In genomic region chr16:29627661-29628075, GRCh38 we compare ENCODE assay signal across 9 cellular contexts. TPM values are rescaled to one million over a fixed set of nuclear protein-coding genes. Genes with fewer than 3 reads are reported as not detected.
DNase-seq lines count a peak whose midpoint lies in the region; ATAC-seq, FAIRE-seq and TF ChIP-seq lines count a peak whose summit lies in the region.
"Not testable (repeated sequence)": the region's sequence is repeated elsewhere in the genome, so short reads cannot be mapped to it uniquely, and the experiment has no call there.
"Had no signal": no experiment of that assay in that cellular context is flagged by ENCODE, and none has a peak within 500 bp of the region (broad histone marks: within the 10 kb centered on the region; RNA-seq: fewer than 3 reads in every experiment).

No MANE protein-coding gene starts in this region.

- ATAC-seq in GM21737 (IDR thresholded peaks at IDR 0.05; ENCODE audit: unreplicated experiment) (peak; percentile 63), HG03457 (IDR thresholded peaks at IDR 0.05; ENCODE audit: unreplicated experiment) (peak; percentile 46), GM12878 (peak; percentile 80), naive B cell (ENCODE audit: low read depth in 2 of 2) (peak; percentile 83 to 86)

- H3K27me3 ChIP-seq in GM12878 (replicated peaks in 1 of 2; ENCODE audit: control insufficient read depth in 2 of 2, insufficient read depth in 2 of 2, low read length in 1 of 2), result not testable (repeated sequence)

- intact Hi-C loops in GM12878 (cut with micrococcal nuclease; ENCODE audit: unreplicated experiment), result not testable (repeated sequence)

- peak overlapping the region in 6 of 8 donors; percentile 48 to 68 (median 60) for H3K4me3 Mint-ChIP-seq in naive B cell

- TF ChIP-seq POLR2A in GM12892 (IDR thresholded peaks at IDR 0.05; ENCODE audit: low read depth, low read length); NB4 (IDR thresholded peaks at IDR 0.05; ENCODE audit: extremely low read depth, insufficient read length); GM12878 (IDR thresholded peaks at IDR 0.05; ENCODE audit: low read depth, low read length): not testable (repeated sequence)

- peak; percentile 50 for FAIRE-seq in GM12892 (lab: Jason Lieb, UNC)
- not testable (repeated sequence) for FAIRE-seq in GM12878 (lab: Jason Lieb, UNC)

- SMC1A ChIA-PET in GM12878 (lab: Charles Lee; ENCODE audit: uncharacterized antibody, unreplicated experiment), result not testable (repeated sequence)

- BruUV-seq in GM12878 (replicated peaks; lab: Mats Ljungman, UMichigan), result not testable (repeated sequence)

- RAD21 ChIA-PET in GM12878 (lab: Charles Lee; ENCODE audit: unreplicated experiment), result interaction anchor here (0.7 kb wide), 1 partner anchor 35 kb away, joined by 3 read pairs; the partner anchor contains the start of gene SPN

- not testable (repeated sequence) for TF ChIP-seq RAD21 in GM12878 (IDR thresholded peaks at IDR 0.05; ENCODE audit: insufficient read depth, low read depth, low read length)

- H3K9me3 Mint-ChIP-seq in naive B cell, result not testable (repeated sequence)

- POLR2A ChIA-PET in GM12878 (lab: Charles Lee), result not testable (repeated sequence)

- not testable (repeated sequence) for H2AFZ ChIP-seq in GM12878 (ENCODE audit: control insufficient read depth, low read depth, low read length)

- peak overlapping the region in 3 of 6 donors; percentile 85 to 92 (median 88) for H3K27ac Mint-ChIP-seq in naive B cell

- WGBS in GM12878 (ENCODE audit: insufficient coverage, insufficient replicate concordance, low lambda C conversion rate, missing lambda C conversion rate), result 4% methylated on average over 4 of the region's 7 CpGs

- not testable (repeated sequence) for TF ChIP-seq CTCF in NB4 (IDR thresholded peaks at IDR 0.05; ENCODE audit: low read depth, low read length); GM12878 (IDR thresholded peaks at IDR 0.05 in 2 of 3, conservative IDR thresholded peaks at IDR 0.05 in 1 of 3; ENCODE audit: control insufficient read depth in 2 of 3, extremely low read depth in 1 of 3, insufficient read depth in 1 of 3, low read depth in 3 of 3, low read length in 3 of 3)

- H3K4me2 ChIP-seq in GM12878 (ENCODE audit: control insufficient read depth, insufficient read depth), result 0 out of 2 replicates have a peak overlapping the region, but pooled peaks have one; percentile 17

- not testable (repeated sequence) for H3K79me2 ChIP-seq in GM12878 (ENCODE audit: control insufficient read depth, insufficient read depth, low read length)

- H3K27me3 Mint-ChIP-seq in naive B cell, result not testable (repeated sequence)

- peak overlapping the region; percentile 53; the same call in 1 of the 2 replicates for H3K27ac ChIP-seq in GM12878 (ENCODE audit: control insufficient read depth, insufficient read depth)

- peaks cover 10% of the 10 kb centered on the region for H3K4me1 ChIP-seq in GM12878 (ENCODE audit: control insufficient read depth, insufficient read depth, low read length)

- H3K36me3 ChIP-seq in GM12878 (ENCODE audit: control insufficient read depth in 2 of 2, insufficient read depth in 2 of 2, low read length in 1 of 2), result not testable (repeated sequence)

- not testable (repeated sequence) for H3K9ac ChIP-seq in GM12878 (ENCODE audit: control insufficient read depth, insufficient read depth, low read length)

- H3K4me1 Mint-ChIP-seq in naive B cell, result peaks cover 6 to 18% (median 12%) of the 10 kb centered on the region in 3 donors

- CTCF ChIA-PET in GM12878 (lab: Yijun Ruan, JAX), result not testable (repeated sequence)

- not testable (repeated sequence) for H4K20me1 ChIP-seq in GM12878 (ENCODE audit: control insufficient read depth, insufficient read depth)

- DNase-seq in AML-193 (lab: John Stamatoyannopoulos, UW), result peak; percentile 24 to 25
- DNase-seq in GM12892 (ENCODE audit: insufficient read length); GM12878 (ENCODE audit: low read depth, low spot score); naive B cell: not testable (repeated sequence)
- DNase-seq in NB4 (ENCODE audit: low read depth), result peak; percentile 88
- DNase-seq in UCSD-AML1 (lab: John Stamatoyannopoulos, UW; ENCODE audit: unreplicated experiment), result peak; percentile 60

- H3K4me3 ChIP-seq in NB4 (ENCODE audit: low read depth, low read length); GM12878: not testable (repeated sequence)

- H3K36me3 Mint-ChIP-seq in naive B cell, result not testable (repeated sequence)

- in situ Hi-C loops in GM12878 (cut with MboI), result not testable (repeated sequence)

- TF ChIP-seq EP300 in GM12878 (IDR thresholded peaks at IDR 0.05; ENCODE audit: borderline replicate concordance in 1 of 2, control insufficient read depth in 1 of 2, low read depth in 2 of 2, low read length in 2 of 2), result not testable (repeated sequence)

- H3K9me3 ChIP-seq in GM12878 (replicated peaks; ENCODE audit: control insufficient read depth, insufficient read depth, low read length), result not testable (repeated sequence)

TF ChIP-seq in GM12878, 131 proteins besides CTCF, POLR2A, EP300 and RAD21:
- TF ChIP-seq RUNX3 (IDR thresholded peaks at IDR 0.05; ENCODE audit: low read length), result peak; percentile 29; the same call in 1 of the 2 replicates

RNA-seq across cellular contexts. Expression of gene SPN, which starts 35.4 kb away (rescaled TPM):
- polyA plus RNA-seq in GM12892 (2012; ENCODE audit: missing spikeins), result 58.5 TPM
- total RNA-seq in GM12878 (2013; cell fraction: nucleolus; rRNA removed), result 270 and 289 TPM in 2 replicates
- 74.4 and 80.7 TPM in 2 replicates for total RNA-seq in GM12878 (2014; rRNA removed)
- total RNA-seq in GM12878 (2014; rRNA removed; fragmentation: Illumina TruSeq; extraction: Trizol), result 54.1 and 57.4 TPM in 2 replicates
- total RNA-seq in GM12878 (2021), result 173 and 182 TPM in 2 replicates
- 29.2 TPM for polyA plus RNA-seq in GM12878 (2011; ENCODE audit: low read depth)
- polyA plus RNA-seq in GM12878 (2011; rRNA removed), result 45.4 and 134 TPM in 2 replicates
- polyA plus RNA-seq in GM12878 (2011; cell fraction: cytosol; rRNA removed), result 78.1 and 109 TPM in 2 replicates
- polyA plus RNA-seq in GM12878 (2011; cell fraction: nucleus; rRNA removed), result 119 and 123 TPM in 2 replicates
- 89.0 and 97.1 TPM in 2 replicates for polyA plus RNA-seq in GM12878 (2012)
- 144 and 150 TPM in 2 replicates for polyA plus RNA-seq in GM12878 (2014; fragmentation: Illumina TruSeq; extraction: Trizol)
- polyA plus RNA-seq in GM12878 (2014; fragmentation: Nextera tagmentation; extraction: Ambion mirVana), result 10 to 100 TPM; 16.2 to 42.8 TPM
- 74.6 and 80.2 TPM in 2 replicates for polyA plus RNA-seq in GM12878 (2014; rRNA removed)
- 100 to 1,000 TPM; 105 to 108 TPM for polyA plus RNA-seq in GM12878 (2016; fragmentation: Nextera tagmentation; extraction: Ambion mirVana)
- polyA minus RNA-seq in GM12878 (2011; rRNA and poly(A)+ RNA removed), result 96.7 and 112 TPM in 2 replicates
- polyA minus RNA-seq in GM12878 (2011; cell fraction: cytosol; rRNA and poly(A)+ RNA removed), result 47.4 and 49.8 TPM in 2 replicates
- 26.7 and 39.3 TPM in 2 replicates for polyA minus RNA-seq in GM12878 (2011; cell fraction: nucleus; rRNA and poly(A)+ RNA removed)
- 1 to 10 TPM in 5 of 6 donors, not detected in 1; 2.0 to 3.3 (median 2.4) TPM for polyA plus RNA-seq in naive B cell (ENCODE audit: low read depth in 6 of 6)
- total RNA-seq: endothelial cell of umbilical vein had no signal
- polyA plus RNA-seq: endothelial cell of umbilical vein had no signal

RNA-seq across cellular contexts. Expression of gene QPRT, which starts 51.3 kb away (rescaled TPM):
- 23.7 TPM for polyA plus RNA-seq in GM12892 (2012; ENCODE audit: missing spikeins)
- total RNA-seq in GM12878 (2013; cell fraction: nucleolus; rRNA removed), result 28.0 and 32.4 TPM in 2 replicates
- total RNA-seq in GM12878 (2014; rRNA removed), result 32.1 and 36.4 TPM in 2 replicates
- 15.6 and 16.4 TPM in 2 replicates for total RNA-seq in GM12878 (2014; rRNA removed; fragmentation: Illumina TruSeq; extraction: Trizol)
- 34.8 and 35.7 TPM in 2 replicates for total RNA-seq in GM12878 (2021)
- 14.8 TPM for polyA plus RNA-seq in GM12878 (2011; ENCODE audit: low read depth)
- polyA plus RNA-seq in GM12878 (2011; rRNA removed), result 25.7 and 43.0 TPM in 2 replicates
- 57.2 and 75.7 TPM in 2 replicates for polyA plus RNA-seq in GM12878 (2011; cell fraction: cytosol; rRNA removed)
- polyA plus RNA-seq in GM12878 (2011; cell fraction: nucleus; rRNA removed), result 36.7 and 44.1 TPM in 2 replicates
- 52.2 and 54.7 TPM in 2 replicates for polyA plus RNA-seq in GM12878 (2012)
- 19.2 and 19.9 TPM in 2 replicates for polyA plus RNA-seq in GM12878 (2014; fragmentation: Illumina TruSeq; extraction: Trizol)
- polyA plus RNA-seq in GM12878 (2014; fragmentation: Nextera tagmentation; extraction: Ambion mirVana), result 1 to 10 TPM; 2.7 to 6.9 TPM
- 30.1 and 31.3 TPM in 2 replicates for polyA plus RNA-seq in GM12878 (2014; rRNA removed)
- polyA plus RNA-seq in GM12878 (2016; fragmentation: Nextera tagmentation; extraction: Ambion mirVana), result 10 to 100 TPM; 31.4 to 34.7 TPM
- 27.3 and 44.8 TPM in 2 replicates for polyA minus RNA-seq in GM12878 (2011; rRNA and poly(A)+ RNA removed)
- 20.3 and 25.0 TPM in 2 replicates for polyA minus RNA-seq in GM12878 (2011; cell fraction: cytosol; rRNA and poly(A)+ RNA removed)
- polyA minus RNA-seq in GM12878 (2011; cell fraction: nucleus; rRNA and poly(A)+ RNA removed), result 5.8 and 9.1 TPM in 2 replicates
- not detected for polyA plus RNA-seq in naive B cell (ENCODE audit: low read depth in 6 of 6)
